17 cellular contexts compared by ENCODE assay signal in the genomic region with DNA sequence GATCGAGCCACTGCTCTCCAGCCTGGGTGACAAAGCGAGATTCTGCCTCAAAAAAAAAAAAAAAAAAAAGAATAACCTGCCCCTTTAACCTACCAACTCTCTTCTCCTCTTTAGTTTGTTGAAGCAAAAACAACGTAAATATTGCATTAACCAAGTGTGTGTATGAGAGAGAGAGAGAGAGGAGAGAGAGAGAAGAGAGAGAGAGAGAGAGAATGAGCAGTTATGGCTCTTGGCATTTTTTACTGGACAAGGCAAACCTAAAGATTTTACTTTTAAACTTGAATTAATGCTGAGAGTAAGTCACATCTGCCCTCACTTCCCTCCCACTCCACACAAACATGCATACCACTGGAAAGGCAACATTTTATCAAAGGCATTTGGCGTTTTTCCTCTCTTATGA. TPM values are rescaled to one million over a fixed set of nuclear protein-coding genes. Genes with fewer than 3 reads are reported as not detected.
DNase-seq lines count a peak whose midpoint lies in the region; ATAC-seq and TF ChIP-seq lines count a peak whose summit lies in the region.
"Had no signal": no experiment of that assay in that cellular context is flagged by ENCODE, and none has a peak within 500 bp of the region (broad histone marks: within the 10 kb centered on the region; RNA-seq: fewer than 3 reads in every experiment).

No MANE protein-coding gene starts in this region.

- TF ChIP-seq CTCF in testis (IDR thresholded peaks at IDR 0.05): peak in 1 of 3 experiments; percentile 20

- POLR2A ChIA-PET in activated CD8-positive, alpha-beta T cell treated with anti-CD3 and anti-CD28 coated beads, Interleukin-2, amount 10 ng/mL, durations not matched to agents 7 days and 5 days (lab: Charles Lee): interaction anchor here (0.6 to 8.6 kb wide), 8 partner anchors 11 to 339 kb away, joined by 3 to 335 read pairs (median 25); partner anchors contain the start of gene SLFN12L

- H3K27ac Mint-ChIP-seq in activated naive CD4-positive, alpha-beta T cell treated with anti-CD3 and anti-CD28 coated beads for 36 hours: peak overlapping the region; percentile 62
- peak overlapping the region; percentile 98 for H3K27ac Mint-ChIP-seq in activated CD8-positive, alpha-beta T cell treated with anti-CD3 and anti-CD28 coated beads, Interleukin-2, amount 10 ng/mL, durations not matched to agents 7 days and 5 days
- H3K27ac Mint-ChIP-seq in immature natural killer cell: peak overlapping the region; percentile 64 to 92 (median 87)

- peaks cover 69% of the 10 kb centered on the region for H3K4me1 Mint-ChIP-seq in activated naive CD4-positive, alpha-beta T cell treated with anti-CD3 and anti-CD28 coated beads for 36 hours (ENCODE audit: low read depth)
- H3K4me1 Mint-ChIP-seq in activated CD8-positive, alpha-beta T cell treated with anti-CD3 and anti-CD28 coated beads, Interleukin-2, amount 10 ng/mL, durations not matched to agents 7 days and 5 days (ENCODE audit: low read depth): peaks cover 58% of the 10 kb centered on the region
- H3K4me1 Mint-ChIP-seq in immature natural killer cell: peaks cover 62 to 83% of the 10 kb centered on the region in 2 donors

- no peak for ATAC-seq in activated CD8-positive, alpha-beta T cell treated with anti-CD3 and anti-CD28 coated beads, Interleukin-2, amount 10 ng/mL, durations not matched to agents 7 days and 5 days
- ATAC-seq in HG03378 (IDR thresholded peaks at IDR 0.05; ENCODE audit: unreplicated experiment): no peak
- ATAC-seq: HCT116 had no signal

- H3K36me3 Mint-ChIP-seq in activated naive CD4-positive, alpha-beta T cell treated with anti-CD3 and anti-CD28 coated beads for 36 hours (ENCODE audit: low read depth): peaks cover 7% of the 10 kb centered on the region
- peaks cover 81% of the 10 kb centered on the region for H3K36me3 Mint-ChIP-seq in activated CD8-positive, alpha-beta T cell treated with anti-CD3 and anti-CD28 coated beads, Interleukin-2, amount 10 ng/mL, durations not matched to agents 7 days and 5 days (ENCODE audit: low read depth)
- peaks cover 3 to 15% (median 12%) of the 10 kb centered on the region in 3 donors for H3K36me3 Mint-ChIP-seq in immature natural killer cell

- WGBS in testis, 2 donors: 48 to 58% methylated on average over 4 of the region's 4 CpGs

- no peak overlapping the region for H3K27ac ChIP-seq in testis
- H3K27ac ChIP-seq: ascending aorta, colonic mucosa, parathyroid adenoma, uterus had no signal

- H3K36me3 ChIP-seq in testis (ENCODE audit: low read depth, missing control alignments): no peaks in the 10 kb centered on the region
- H3K36me3 ChIP-seq: ascending aorta, colonic mucosa, uterus had no signal

- no peak for TF ChIP-seq POLR2A in testis (IDR thresholded peaks at IDR 0.05)

- intact Hi-C loops in activated naive CD4-positive, alpha-beta T cell treated with anti-CD3 and anti-CD28 coated beads for 36 hours (cut with micrococcal nuclease): loop anchor here (1.0 to 5.0 kb wide), 2 partner anchors 68 to 218 kb away; no protein-coding TSS in a partner anchor
- intact Hi-C loops in testis (cut with DNase I; ENCODE audit: low total_unique reads): no loop called here

- CTCF ChIA-PET in activated naive CD4-positive, alpha-beta T cell treated with anti-CD3 and anti-CD28 coated beads for 36 hours (lab: Charles Lee): interaction anchor here (0.6 to 2.1 kb wide), 9 partner anchors 11 to 911 kb away, joined by 3 to 11 read pairs (median 5); no protein-coding TSS in a partner anchor
- CTCF ChIA-PET in activated CD8-positive, alpha-beta T cell treated with anti-CD3 and anti-CD28 coated beads, Interleukin-2, amount 10 ng/mL, durations not matched to agents 7 days and 5 days (lab: Charles Lee): interaction anchor here (0.6 to 7.1 kb wide), 14 partner anchors 21 to 300 kb away, joined by 3 to 89 read pairs (median 7); partner anchors contain the start of genes SLFN11 and SLFN12L

- H3K27me3 ChIP-seq in testis: no peaks in the 10 kb centered on the region
- H3K27me3 ChIP-seq: ascending aorta, colonic mucosa, uterus had no signal

- no peak overlapping the region for H3K4me3 ChIP-seq in testis
- H3K4me3 ChIP-seq: ascending aorta, colonic mucosa, uterus had no signal

- no peaks in the 10 kb centered on the region for H3K9me3 Mint-ChIP-seq in activated naive CD4-positive, alpha-beta T cell treated with anti-CD3 and anti-CD28 coated beads for 36 hours
- H3K9me3 Mint-ChIP-seq in activated CD8-positive, alpha-beta T cell treated with anti-CD3 and anti-CD28 coated beads, Interleukin-2, amount 10 ng/mL, durations not matched to agents 7 days and 5 days (ENCODE audit: insufficient read depth): no peaks in the 10 kb centered on the region
- no peaks in the 10 kb centered on the region for H3K9me3 Mint-ChIP-seq in immature natural killer cell

- DNase-seq in activated naive CD4-positive, alpha-beta T cell treated with anti-CD3 and anti-CD28 coated beads for 36 hours: no peak
- DNase-seq in activated naive CD4-positive, alpha-beta T cell treated with anti-CD3 and anti-CD28 coated beads, Interleukin-2, amount 50 U/mL, for 16 hours: no peak
- no peak for DNase-seq in activated CD8-positive, alpha-beta T cell treated with anti-CD3 and anti-CD28 coated beads, Interleukin-2, amount 10 ng/mL, durations not matched to agents 7 days and 5 days
- DNase-seq in immature natural killer cell (no peak), testis (peak; percentile 39), Kasumi-1 (lab: John Stamatoyannopoulos, UW) (no peak), NCI-H187 treated with DMSO at 0.1 percent for 48 hours (lab: John Stamatoyannopoulos, UW) (no peak)
- DNase-seq: colonic mucosa, NCI-H69, small intestine, uterus had no signal

- H3K27me3 Mint-ChIP-seq in activated naive CD4-positive, alpha-beta T cell treated with anti-CD3 and anti-CD28 coated beads for 36 hours (ENCODE audit: low read depth): no peaks in the 10 kb centered on the region
- no peaks in the 10 kb centered on the region for H3K27me3 Mint-ChIP-seq in activated CD8-positive, alpha-beta T cell treated with anti-CD3 and anti-CD28 coated beads, Interleukin-2, amount 10 ng/mL, durations not matched to agents 7 days and 5 days (ENCODE audit: low read depth)
- H3K27me3 Mint-ChIP-seq in immature natural killer cell (ENCODE audit: low read depth in 3 of 3): peaks cover 24 to 30% (median 25%) of the 10 kb centered on the region in 3 donors

- H3K9me3 ChIP-seq in testis: no peaks in the 10 kb centered on the region
- H3K9me3 ChIP-seq: ascending aorta, colonic mucosa, uterus had no signal

- peak overlapping the region; percentile 87 for H3K4me3 Mint-ChIP-seq in activated naive CD4-positive, alpha-beta T cell treated with anti-CD3 and anti-CD28 coated beads for 36 hours
- peak overlapping the region; percentile 99 for H3K4me3 Mint-ChIP-seq in activated CD8-positive, alpha-beta T cell treated with anti-CD3 and anti-CD28 coated beads, Interleukin-2, amount 10 ng/mL, durations not matched to agents 7 days and 5 days
- peak overlapping the region; percentile 72 to 93 (median 77) for H3K4me3 Mint-ChIP-seq in immature natural killer cell

- H3K4me1 ChIP-seq in testis: peaks cover 22% of the 10 kb centered on the region
- H3K4me1 ChIP-seq: colonic mucosa, parathyroid adenoma, uterus had no signal

RNA-seq across cellular contexts. Expression of gene SLFN5, which starts 3.0 kb away (rescaled TPM):
- total RNA-seq in activated naive CD4-positive, alpha-beta T cell treated with anti-CD3 and anti-CD28 coated beads for 36 hours: 10 to 100 TPM; 34.1 to 35.0 TPM
- 100 to 1,000 TPM; 209 to 212 TPM for total RNA-seq in activated CD8-positive, alpha-beta T cell treated with anti-CD3 and anti-CD28 coated beads, Interleukin-2, amount 10 ng/mL, durations not matched to agents 7 days and 5 days
- polyA plus RNA-seq in immature natural killer cell: 100 to 1,000 TPM in 1 of 3 donors, 10 to 100 TPM in 2; 38.5 to 156 (median 84.2) TPM
- 1 to 10 TPM; 5.9 to 6.1 TPM for total RNA-seq in testis
- 2.4 TPM for polyA plus RNA-seq in testis (ENCODE audit: insufficient read depth, low read depth, low replicate concordance)

RNA-seq across cellular contexts. Expression of gene SLC35G3, which starts 45.6 kb away (rescaled TPM):
- not detected for total RNA-seq in activated naive CD4-positive, alpha-beta T cell treated with anti-CD3 and anti-CD28 coated beads for 36 hours
- total RNA-seq in activated CD8-positive, alpha-beta T cell treated with anti-CD3 and anti-CD28 coated beads, Interleukin-2, amount 10 ng/mL, durations not matched to agents 7 days and 5 days: not detected
- not detected for polyA plus RNA-seq in immature natural killer cell
- 1 to 10 TPM in 1 of 2 donors, under 1 TPM in 1; 0.99 to 4.1 TPM for total RNA-seq in testis
- polyA plus RNA-seq in testis (ENCODE audit: insufficient read depth, low read depth, low replicate concordance): 2.7 TPM
- total RNA-seq: ascending aorta, colonic mucosa, mesenteric fat pad, SK-MEL-5, uterus had no signal

Comparison
In these comparisons a context has a peak if more than half of its experiments do, and no peak if none do; other contexts are left out.
1. RNA of gene SLFN5, which starts 3.0 kb away (total RNA-seq): 209 to 212 TPM in activated CD8-positive, alpha-beta T cell treated with anti-CD3 and anti-CD28 coated beads, Interleukin-2, amount 10 ng/mL, durations not matched to agents 7 days and 5 days; 34.1 to 35.0 TPM in activated naive CD4-positive, alpha-beta T cell treated with anti-CD3 and anti-CD28 coated beads for 36 hours and 5.9 to 6.1 TPM in testis; every median in the first group is over 4 times any median in the second.
2. Peak in every context shown above with its lines, with median percentiles within 50 percentile points of each other: H3K27ac Mint-ChIP-seq and H3K4me3 Mint-ChIP-seq.